10 cellular contexts compared by ENCODE assay signal in genomic region chr1:16204634-16205332, GRCh38. TPM values are rescaled to one million over a fixed set of nuclear protein-coding genes. Genes with fewer than 3 reads are reported as not detected.
DNase-seq lines count a peak whose midpoint lies in the region; ATAC-seq, FAIRE-seq and TF ChIP-seq lines count a peak whose summit lies in the region.
"Had no signal": no experiment of that assay in that cellular context is flagged by ENCODE, and none has a peak within 500 bp of the region (broad histone marks: within the 10 kb centered on the region; RNA-seq: fewer than 3 reads in every experiment).

No MANE protein-coding gene starts in this region.

- no peaks in the 10 kb centered on the region for H3K36me3 ChIP-seq in GM12878 (ENCODE audit: control insufficient read depth in 2 of 2, insufficient read depth in 2 of 2, low read length in 1 of 2)

- no peaks in the 10 kb centered on the region for H3K9me3 Mint-ChIP-seq in neural crest cell

- peak; percentile 32 for TF ChIP-seq RAD21 in GM12878 (IDR thresholded peaks at IDR 0.05; ENCODE audit: insufficient read depth, low read depth, low read length)

- H3K4me1 ChIP-seq in GM12878 (ENCODE audit: control insufficient read depth, insufficient read depth, low read length), result peaks cover 4% of the 10 kb centered on the region; the same call in 1 of the 2 replicates

- no peak overlapping the region for H2AFZ ChIP-seq in GM12878 (ENCODE audit: control insufficient read depth, low read depth, low read length)

- no peak overlapping the region for H3K27ac ChIP-seq in GM12878 (ENCODE audit: control insufficient read depth, insufficient read depth)

- SMC1A ChIA-PET in GM12878 (lab: Charles Lee; ENCODE audit: uncharacterized antibody, unreplicated experiment), result no interaction called here

- H3K27me3 Mint-ChIP-seq in neural crest cell (ENCODE audit: low read depth), result peaks cover 2% of the 10 kb centered on the region

- no peak overlapping the region for H3K9ac ChIP-seq in GM12878 (ENCODE audit: control insufficient read depth, insufficient read depth, low read length)

- TF ChIP-seq CTCF in GM12878 (IDR thresholded peaks at IDR 0.05 in 2 of 3, conservative IDR thresholded peaks at IDR 0.05 in 1 of 3; ENCODE audit: control insufficient read depth in 2 of 3, extremely low read depth in 1 of 3, insufficient read depth in 1 of 3, low read depth in 3 of 3, low read length in 3 of 3) (peak in 2 of 3 experiments; percentile 34 to 38; a peak in 3 of 6 replicates), neural crest cell (conservative IDR thresholded peaks at IDR 0.05) (peak; percentile 48)

- no peaks in the 10 kb centered on the region for H3K9me3 ChIP-seq in GM12878 (replicated peaks; ENCODE audit: control insufficient read depth, insufficient read depth, low read length)

- in situ Hi-C loops in GM12878 (cut with MboI), result no loop called here

- RAD21 ChIA-PET in GM12878 (lab: Charles Lee; ENCODE audit: unreplicated experiment), result no interaction called here

- no peak overlapping the region for H3K27ac Mint-ChIP-seq in neural crest cell (ENCODE audit: unreplicated experiment)

- no peak for FAIRE-seq in GM12878 (lab: Jason Lieb, UNC)
- FAIRE-seq: G401.6 had no signal

- WGBS in GM12878 (ENCODE audit: insufficient coverage, insufficient replicate concordance, low lambda C conversion rate, missing lambda C conversion rate), result 62% methylated on average over 12 of the region's 12 CpGs

- H3K4me3 Mint-ChIP-seq in neural crest cell, result no peak overlapping the region

- no peaks in the 10 kb centered on the region for H4K20me1 ChIP-seq in GM12878 (ENCODE audit: control insufficient read depth, insufficient read depth)

- ATAC-seq in GM12878, result no peak

- no peaks in the 10 kb centered on the region for H3K79me2 ChIP-seq in GM12878 (ENCODE audit: control insufficient read depth, insufficient read depth, low read length)

- intact Hi-C loops in GM12878 (cut with micrococcal nuclease; ENCODE audit: unreplicated experiment), result loop anchor here (5.0 kb wide), 1 partner anchor 158 kb away; no protein-coding TSS in a partner anchor

- CTCF ChIA-PET in GM12878 (lab: Yijun Ruan, JAX), result interaction anchor here (0.6 to 3.4 kb wide), 9 partner anchors 8 to 678 kb away, joined by 3 to 18 read pairs (median 3); partner anchors contain the start of gene ARHGEF19

- H3K4me1 Mint-ChIP-seq in neural crest cell, result peaks cover 17% of the 10 kb centered on the region

- no peak overlapping the region for H3K4me3 ChIP-seq in GM12878
- H3K4me3 ChIP-seq: lung had no signal

- H3K27me3 ChIP-seq in GM12878 (replicated peaks in 1 of 2; ENCODE audit: control insufficient read depth in 2 of 2, insufficient read depth in 2 of 2, low read length in 1 of 2), result no peaks in the 10 kb centered on the region

- H3K4me2 ChIP-seq in GM12878 (ENCODE audit: control insufficient read depth, insufficient read depth), result no peak overlapping the region

- POLR2A ChIA-PET in GM12878 (lab: Charles Lee), result no interaction called here

- no peaks in the 10 kb centered on the region for H3K36me3 Mint-ChIP-seq in neural crest cell (ENCODE audit: low read depth)

- peak; percentile 53 for DNase-seq in NCI-H2227 (lab: John Stamatoyannopoulos, UW; ENCODE audit: unreplicated experiment)
- DNase-seq in NCI-H2227 treated with DMSO at 0.1 percent for 48 hours (lab: John Stamatoyannopoulos, UW), result no peak
- DNase-seq in NCI-H2196 treated with DMSO at 0.1 percent for 48 hours (lab: John Stamatoyannopoulos, UW; ENCODE audit: unreplicated experiment), result peak; percentile 31
- no peak for DNase-seq in GM12878 (ENCODE audit: low read depth, low spot score)
- DNase-seq in neural crest cell (ENCODE audit: low read depth, low spot score), result no peak
- no peak for DNase-seq in putamen (ENCODE audit: low spot score)
- DNase-seq in AG08395 (ENCODE audit: low spot score), result no peak
- no peak for DNase-seq in NCI-H2171 treated with DMSO at 0.1 percent for 48 hours (lab: John Stamatoyannopoulos, UW)

- no peak for TF ChIP-seq EP300 in GM12878 (IDR thresholded peaks at IDR 0.05; ENCODE audit: borderline replicate concordance in 1 of 2, control insufficient read depth in 1 of 2, low read depth in 2 of 2, low read length in 2 of 2)

- BruUV-seq in GM12878 (replicated peaks; lab: Mats Ljungman, UMichigan), result no TSS peak

- no peak for TF ChIP-seq POLR2A in GM12878 (IDR thresholded peaks at IDR 0.05; ENCODE audit: low read depth, low read length)

TF ChIP-seq in GM12878, 131 proteins besides CTCF, POLR2A, EP300 and RAD21:
- TF ChIP-seq SMC3 (IDR thresholded peaks at IDR 0.05; ENCODE audit: borderline replicate concordance, low read length) (peak; percentile 24; the same call in 1 of the 2 replicates), POLR2AphosphoS5 (IDR thresholded peaks at IDR 0.05; ENCODE audit: low read length) (no peak)

RNA-seq across cellular contexts. Expression of gene ARHGEF19, which starts 7.7 kb away (rescaled TPM):
- total RNA-seq in GM12878 (2013; cell fraction: nucleolus; rRNA removed), result 2.6 and 8.4 TPM in 2 replicates
- total RNA-seq in GM12878 (2014; rRNA removed), result 0.49 and 0.56 TPM in 2 replicates
- total RNA-seq in GM12878 (2014; rRNA removed; fragmentation: Illumina TruSeq; extraction: Trizol), result 0.40 and 0.60 TPM in 2 replicates
- total RNA-seq in GM12878 (2021), result 2.0 and 2.5 TPM in 2 replicates
- polyA plus RNA-seq in GM12878 (2011; ENCODE audit: low read depth), result 1.9 TPM
- polyA plus RNA-seq in GM12878 (2011; rRNA removed), result 1.2 and 1.6 TPM in 2 replicates
- polyA plus RNA-seq in GM12878 (2011; cell fraction: cytosol; rRNA removed), result 2.6 and 2.9 TPM in 2 replicates
- 9.1 and 9.5 TPM in 2 replicates for polyA plus RNA-seq in GM12878 (2011; cell fraction: nucleus; rRNA removed)
- 2.4 and 4.4 TPM in 2 replicates for polyA plus RNA-seq in GM12878 (2012)
- 0.22 and 0.38 TPM in 2 replicates for polyA plus RNA-seq in GM12878 (2014; fragmentation: Illumina TruSeq; extraction: Trizol)
- under 1 TPM in 1 of 2 experiments, not detected in 1; 0.15 TPM for polyA plus RNA-seq in GM12878 (2014; fragmentation: Nextera tagmentation; extraction: Ambion mirVana)
- 2.2 and 2.9 TPM in 2 replicates for polyA plus RNA-seq in GM12878 (2014; rRNA removed)
- 1 to 10 TPM in 1 of 2 experiments, under 1 TPM in 1; 0.67 to 1.2 TPM for polyA plus RNA-seq in GM12878 (2016; fragmentation: Nextera tagmentation; extraction: Ambion mirVana)
- 0.51 and 2.5 TPM in 2 replicates for polyA minus RNA-seq in GM12878 (2011; rRNA and poly(A)+ RNA removed)
- 1.7 TPM in 1 of 2 replicates, not detected in the other for polyA minus RNA-seq in GM12878 (2011; cell fraction: cytosol; rRNA and poly(A)+ RNA removed)
- 1.6 and 2.1 TPM in 2 replicates for polyA minus RNA-seq in GM12878 (2011; cell fraction: nucleus; rRNA and poly(A)+ RNA removed)
- total RNA-seq in neural crest cell, result 7.7 and 9.0 TPM in 2 replicates

RNA-seq across cellular contexts. Expression of gene CPLANE2, which starts 32.2 kb away (rescaled TPM):
- 4.0 and 4.2 TPM in 2 replicates for total RNA-seq in GM12878 (2013; cell fraction: nucleolus; rRNA removed)
- total RNA-seq in GM12878 (2014; rRNA removed) (2.6 and 4.5 TPM in 2 replicates), GM12878 (2014; rRNA removed; fragmentation: Illumina TruSeq; extraction: Trizol) (1.4 and 2.5 TPM in 2 replicates), GM12878 (2021) (4.0 and 4.1 TPM in 2 replicates), neural crest cell (11.4 and 11.8 TPM in 2 replicates)
- 0.39 TPM for polyA plus RNA-seq in GM12878 (2011; ENCODE audit: low read depth)
- polyA plus RNA-seq in GM12878 (2011; rRNA removed) (0.61 and 1.3 TPM in 2 replicates), GM12878 (2014; fragmentation: Illumina TruSeq; extraction: Trizol) (0.11 and 1.2 TPM in 2 replicates), GM12878 (2014; fragmentation: Nextera tagmentation; extraction: Ambion mirVana) (under 1 TPM in 1 of 2 experiments, not detected in 1; 0.09 TPM), GM12878 (2014; rRNA removed) (1.2 and 3.7 TPM in 2 replicates), GM12878 (2016; fragmentation: Nextera tagmentation; extraction: Ambion mirVana) (1 to 10 TPM; 2.3 to 2.9 TPM)
- polyA plus RNA-seq in GM12878 (2011; cell fraction: cytosol; rRNA removed), result 2.2 and 4.4 TPM in 2 replicates
- 4.3 and 5.5 TPM in 2 replicates for polyA plus RNA-seq in GM12878 (2011; cell fraction: nucleus; rRNA removed)
- 3.8 and 4.0 TPM in 2 replicates for polyA plus RNA-seq in GM12878 (2012)
- polyA minus RNA-seq in GM12878 (2011; rRNA and poly(A)+ RNA removed), result 7.0 and 7.2 TPM in 2 replicates
- 0.83 TPM in 1 of 2 replicates, not detected in the other for polyA minus RNA-seq in GM12878 (2011; cell fraction: cytosol; rRNA and poly(A)+ RNA removed)
- 3.7 and 4.0 TPM in 2 replicates for polyA minus RNA-seq in GM12878 (2011; cell fraction: nucleus; rRNA and poly(A)+ RNA removed)

RNA-seq across cellular contexts. Expression of gene EPHA2, which starts 48.9 kb away (rescaled TPM):
- total RNA-seq in GM12878 (2013; cell fraction: nucleolus; rRNA removed), result not detected in 2 replicates
- total RNA-seq in GM12878 (2014; rRNA removed) (0.16 and 0.28 TPM in 2 replicates), GM12878 (2014; rRNA removed; fragmentation: Illumina TruSeq; extraction: Trizol) (0.05 and 0.09 TPM in 2 replicates), GM12878 (2021) (0.32 and 0.51 TPM in 2 replicates), neural crest cell (21.7 and 25.0 TPM in 2 replicates)
- 0.10 TPM for polyA plus RNA-seq in GM12878 (2011; ENCODE audit: low read depth)
- polyA plus RNA-seq in GM12878 (2011; rRNA removed) (0.06 and 0.27 TPM in 2 replicates), GM12878 (2014; fragmentation: Illumina TruSeq; extraction: Trizol) (0.12 and 0.24 TPM in 2 replicates), GM12878 (2014; fragmentation: Nextera tagmentation; extraction: Ambion mirVana) (not detected), GM12878 (2014; rRNA removed) (0.04 and 0.16 TPM in 2 replicates), GM12878 (2016; fragmentation: Nextera tagmentation; extraction: Ambion mirVana) (under 1 TPM; 0.19 to 0.37 TPM)
- polyA plus RNA-seq in GM12878 (2011; cell fraction: cytosol; rRNA removed), result 0.10 and 0.13 TPM in 2 replicates
- polyA plus RNA-seq in GM12878 (2011; cell fraction: nucleus; rRNA removed), result 0.19 and 0.29 TPM in 2 replicates
- polyA plus RNA-seq in GM12878 (2012), result 0.20 and 0.22 TPM in 2 replicates
- polyA minus RNA-seq in GM12878 (2011; rRNA and poly(A)+ RNA removed), result 0.29 and 1.4 TPM in 2 replicates
- polyA minus RNA-seq in GM12878 (2011; cell fraction: cytosol; rRNA and poly(A)+ RNA removed), result 2.1 and 3.4 TPM in 2 replicates
- polyA minus RNA-seq in GM12878 (2011; cell fraction: nucleus; rRNA and poly(A)+ RNA removed), result 0.60 and 1.2 TPM in 2 replicates

Comparison
In these comparisons a context has a peak if more than half of its experiments do, and no peak if none do; other contexts are left out.
1. DNase-seq: peak in NCI-H2227 (single experiment) and NCI-H2196 treated with DMSO at 0.1 percent for 48 hours (single experiment); none in NCI-H2227 treated with DMSO at 0.1 percent for 48 hours (single experiment), GM12878 (single experiment), neural crest cell (single experiment), putamen (single experiment), AG08395 (single experiment) and NCI-H2171 treated with DMSO at 0.1 percent for 48 hours (single experiment).
2. RNA of gene EPHA2, which starts 48.9 kb away (total RNA-seq): 21.7 to 25.0 TPM in neural crest cell; 0.05 to 0.51 TPM in GM12878; every median in the first group is over 10 times any median in the second.